ENCODE assay signal across 8 cellular contexts in genomic region chr12:44537354-44537753, GRCh38.
"Had no signal": no experiment of that assay in that cellular context is flagged by ENCODE, and none has a peak within 500 bp of the region (broad histone marks: within the 10 kb centered on the region; RNA-seq: fewer than 3 reads in every experiment).

No MANE protein-coding gene starts in this region.

- DNase-seq: GDM1, GF-D8 had no signal

- ATAC-seq: GM12878 had no signal

- H3K4me3 ChIP-seq: GM12878 had no signal

- FAIRE-seq: G401.6, GM12878, GM12891, GM12892, GM18507, GM19239 had no signal
